Comparison of ENCODE assay signal across 22 cellular contexts in the genomic region with DNA sequence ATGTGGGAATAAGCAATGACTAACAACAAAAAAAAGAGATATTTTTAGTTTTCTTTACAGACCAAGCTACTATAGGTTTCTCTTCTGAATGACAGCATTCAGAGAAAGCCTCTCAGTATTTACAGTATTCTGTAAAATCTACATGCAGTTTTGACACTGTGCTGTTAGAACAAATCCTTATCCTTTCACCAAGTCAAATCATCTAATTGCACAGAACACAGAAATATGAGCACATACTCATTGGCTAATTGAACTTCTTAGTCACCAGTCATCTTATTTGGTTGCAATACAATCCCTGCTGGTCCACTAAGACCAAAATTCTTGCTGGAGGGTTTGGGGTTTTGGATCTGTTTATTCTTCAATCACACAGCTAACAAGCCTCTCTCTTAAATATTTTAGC. TPM values are rescaled to one million over a fixed set of nuclear protein-coding genes. Genes with fewer than 3 reads are reported as not detected.
DNase-seq lines count a peak whose midpoint lies in the region; ATAC-seq, FAIRE-seq and TF ChIP-seq lines count a peak whose summit lies in the region.
"Had no signal": no experiment of that assay in that cellular context is flagged by ENCODE, and none has a peak within 500 bp of the region (broad histone marks: within the 10 kb centered on the region; RNA-seq: fewer than 3 reads in every experiment).

No MANE protein-coding gene starts in this region.

- H3K9me3 ChIP-seq in adipocyte (ENCODE audit: control insufficient read depth, low read length) (no peaks in the 10 kb centered on the region), testis (no peaks in the 10 kb centered on the region)
- H3K9me3 ChIP-seq: sigmoid colon had no signal

- no peak overlapping the region for H3K9ac ChIP-seq in adipocyte (ENCODE audit: low read length)

- H3K4me1 Mint-ChIP-seq in CD14-positive monocyte = peaks cover 35% of the 10 kb centered on the region

- TF ChIP-seq POLR2A in testis (IDR thresholded peaks at IDR 0.05) = no peak

- H3K27ac Mint-ChIP-seq in CD14-positive monocyte = peak overlapping the region in 4 of 7 donors; percentile 24 to 82 (median 61)
- H3K27ac Mint-ChIP-seq: activated CD4-positive, alpha-beta memory T cell treated with anti-CD3 and anti-CD28 coated beads, Interleukin-2, amount 10 ng/mL, durations not matched to agents 7 days and 5 days; CD4-positive, alpha-beta memory T cell had no signal

- ATAC-seq in GM19463 (IDR thresholded peaks at IDR 0.05; ENCODE audit: unreplicated experiment) = no peak

- H3K9me3 Mint-ChIP-seq in CD14-positive monocyte = peaks cover 0 to 5% (median 0%) of the 10 kb centered on the region in 7 donors
- H3K9me3 Mint-ChIP-seq: activated CD4-positive, alpha-beta memory T cell treated with anti-CD3 and anti-CD28 coated beads, Interleukin-2, amount 10 ng/mL, durations not matched to agents 7 days and 5 days; CD4-positive, alpha-beta memory T cell had no signal

- peaks cover 0 to 3% (median 2%) of the 10 kb centered on the region in 3 donors for H3K27me3 Mint-ChIP-seq in CD14-positive monocyte (ENCODE audit: low read depth in 3 of 3)
- H3K27me3 Mint-ChIP-seq: activated CD4-positive, alpha-beta memory T cell treated with anti-CD3 and anti-CD28 coated beads, Interleukin-2, amount 10 ng/mL, durations not matched to agents 7 days and 5 days; CD4-positive, alpha-beta memory T cell had no signal

- FAIRE-seq in GM19239 (lab: Jason Lieb, UNC) = peak; percentile 11
- FAIRE-seq: keratinocyte had no signal

- no peak overlapping the region for H3K4me3 Mint-ChIP-seq in CD14-positive monocyte
- H3K4me3 Mint-ChIP-seq: activated CD4-positive, alpha-beta memory T cell treated with anti-CD3 and anti-CD28 coated beads, Interleukin-2, amount 10 ng/mL, durations not matched to agents 7 days and 5 days; CD4-positive, alpha-beta memory T cell had no signal

- H3K27me3 ChIP-seq in adipocyte (replicated peaks; ENCODE audit: control insufficient read depth, insufficient read depth, low read length) (no peaks in the 10 kb centered on the region), testis (no peaks in the 10 kb centered on the region)
- H3K27me3 ChIP-seq: sigmoid colon had no signal

- H3K4me1 ChIP-seq in adipocyte (ENCODE audit: control insufficient read depth, insufficient read depth, low read length) (no peaks in the 10 kb centered on the region), testis (no peaks in the 10 kb centered on the region)

- H3K4me3 ChIP-seq in adipocyte (ENCODE audit: low read length) = no peak overlapping the region
- no peak overlapping the region for H3K4me3 ChIP-seq in fibroblast of the aortic adventitia (ENCODE audit: low read depth, low read length)
- no peak overlapping the region for H3K4me3 ChIP-seq in testis
- H3K4me3 ChIP-seq: dorsolateral prefrontal cortex, sigmoid colon had no signal

- intact Hi-C loops in CD14-positive monocyte (cut with micrococcal nuclease) = no loop called here
- intact Hi-C loops in testis (cut with DNase I; ENCODE audit: low total_unique reads) = no loop called here

- H3K27ac ChIP-seq in testis = no peak overlapping the region
- H3K27ac ChIP-seq: dorsolateral prefrontal cortex, RWPE1, sigmoid colon had no signal

- peaks cover 0 to 12% of the 10 kb centered on the region in 2 donors for H3K36me3 Mint-ChIP-seq in CD14-positive monocyte

- TF ChIP-seq CTCF in CD14-positive monocyte (IDR thresholded peaks at IDR 0.05) = no peak
- TF ChIP-seq CTCF in fibroblast of the aortic adventitia (IDR thresholded peaks at IDR 0.05; ENCODE audit: insufficient read depth, low read length) = no peak
- TF ChIP-seq CTCF in testis (IDR thresholded peaks at IDR 0.05) = no peak

- DNase-seq in CD14-positive monocyte (ENCODE audit: low spot score) = no peak
- DNase-seq in GM19239 (ENCODE audit: insufficient read length, low spot score) = no peak
- peak; percentile 28 for DNase-seq in adipocyte (ENCODE audit: low read depth)
- peak; percentile 22 for DNase-seq in fibroblast of the aortic adventitia (ENCODE audit: low read depth)
- no peak for DNase-seq in testis
- DNase-seq in activated gamma-delta T cell (lab: John Stamatoyannopoulos, UW) = no peak
- DNase-seq: activated CD4-positive, alpha-beta memory T cell treated with anti-CD3 and anti-CD28 coated beads, Interleukin-2, amount 10 ng/mL, durations not matched to agents 7 days and 5 days; activated CD4-positive, CD25-positive, alpha-beta regulatory T cell; activated naive CD4-positive, alpha-beta T cell treated with Interleukin-2 at 50 U/mL for 16 hours; caudate nucleus; CD4-positive, alpha-beta memory T cell; dorsolateral prefrontal cortex; GDM1; GOT3; NCI-H1417 treated with DMSO at 0.1 percent for 48 hours; NCI-H524; posterior cingulate gyrus; sigmoid colon; T-helper 9 cell had no signal

- H3K36me3 ChIP-seq in adipocyte (ENCODE audit: control insufficient read depth, insufficient read depth, low read length, severe bottlenecking) (peaks cover 10% of the 10 kb centered on the region), testis (ENCODE audit: low read depth, missing control alignments) (no peaks in the 10 kb centered on the region)
- H3K36me3 ChIP-seq: sigmoid colon had no signal

RNA-seq across cellular contexts. Expression of a gene that starts 5.7 kb away (rescaled TPM):
- polyA plus RNA-seq in CD14-positive monocyte = 10 to 100 TPM; 49.2 to 51.8 TPM
- 52.8 and 83.0 TPM in 2 replicates for total RNA-seq in fibroblast of the aortic adventitia (ENCODE audit: low replicate concordance)
- 10 to 100 TPM; 27.1 to 29.4 TPM for total RNA-seq in testis
- 22.0 TPM for polyA plus RNA-seq in testis (ENCODE audit: insufficient read depth, low read depth, low replicate concordance)

RNA-seq across cellular contexts. Expression of a gene that starts 45.6 kb away (rescaled TPM):
- 100 to 1,000 TPM; 897 to 970 TPM for polyA plus RNA-seq in CD14-positive monocyte
- 75.7 and 450 TPM in 2 replicates for total RNA-seq in fibroblast of the aortic adventitia (ENCODE audit: low replicate concordance)
- 100 to 1,000 TPM; 299 to 459 TPM for total RNA-seq in testis
- polyA plus RNA-seq in testis (ENCODE audit: insufficient read depth, low read depth, low replicate concordance) = 258 TPM

Comparison
In these comparisons a context has a peak if more than half of its experiments do, and no peak if none do; other contexts are left out.
1. DNase-seq: peak in adipocyte (single experiment) and fibroblast of the aortic adventitia (single experiment); none in CD14-positive monocyte (single experiment), GM19239 (single experiment), testis (single experiment) and activated gamma-delta T cell (single experiment).